In genomic region chrX:136112286-136112685, GRCh38 we compare ENCODE assay signal across 26 cellular contexts.
"Had no signal": no experiment of that assay in that cellular context is flagged by ENCODE, and none has a peak within 500 bp of the region (broad histone marks: within the 10 kb centered on the region; RNA-seq: fewer than 3 reads in every experiment).

No MANE protein-coding gene starts in this region.

- H3K36me3 ChIP-seq: brain microvascular endothelial cell, SJSA1 had no signal

- H3K27ac ChIP-seq: brain microvascular endothelial cell, SJSA1 had no signal

- H3K4me3 ChIP-seq: K562, SJSA1 had no signal

- H3K27me3 ChIP-seq: brain microvascular endothelial cell, SJSA1 had no signal

- ATAC-seq: activated CD8-positive, alpha-beta T cell treated with anti-CD3 and anti-CD28 coated beads, Interleukin-2, amount 10 ng/mL, durations not matched to agents 7 days and 5 days; K562; Panc1; SK-N-SH treated with all-trans-retinoic acid at 6 μM for 48 hours; WTC11 had no signal

- H3K9me3 ChIP-seq: SJSA1 had no signal

- DNase-seq: activated CD4-positive, alpha-beta T cell treated with anti-CD3 and anti-CD28 coated beads for 48 hours; activated CD4-positive, alpha-beta T cell treated with anti-CD3 and anti-CD28 coated beads, Interleukin-2, amount 50 U/mL, for 4 hours; activated CD4-positive, CD25-positive, alpha-beta regulatory T cell treated with anti-CD3 and anti-CD28 coated beads, Interleukin-2, amount 50 U/mL, for 72 hours; activated CD8-positive, alpha-beta memory T cell treated with anti-CD3 and anti-CD28 coated beads, Interleukin-2, amount 50 U/mL, for 48 hours; activated CD8-positive, alpha-beta T cell treated with anti-CD3 and anti-CD28 coated beads, Interleukin-2, amount 10 ng/mL, durations not matched to agents 7 days and 5 days; activated effector memory CD4-positive, alpha-beta T cell treated with Interleukin-2 at 50 U/mL for 16 hours; activated naive CD4-positive, alpha-beta T cell; activated T-cell treated with anti-CD3 and anti-CD28 coated beads, Interleukin-2, amount 50 U/mL, for 24 hours; amniotic stem cell; brain microvascular endothelial cell; cerebellar nuclear complex; Karpas-422; NCI-H1048; NCI-H1417; NCI-H1930; NCI-H2171; NCI-H2227 treated with DMSO at 0.1 percent for 48 hours; NCI-H526; NCI-H82; OCI-M1; SHP77 had no signal

- H3K4me1 ChIP-seq: SJSA1 had no signal
